ENCODE assay signal across 1 cellular context in genomic region chr15:75186044-75186443, GRCh38.
TF ChIP-seq lines count a peak whose summit lies in the region.

No MANE protein-coding gene starts in this region.

TF ChIP-seq in H1, 55 proteins besides CTCF, POLR2A, EP300 and RAD21 (continued from another document):
- TF ChIP-seq HDAC6 (IDR thresholded peaks at IDR 0.05; ENCODE audit: low read depth, low read length) (no peak), YY1 (IDR thresholded peaks at IDR 0.05; ENCODE audit: low read depth, low read length) (no peak), NRF1 (IDR thresholded peaks at IDR 0.05; ENCODE audit: low read depth, low read length) (no peak), POU5F1 (IDR thresholded peaks at IDR 0.05; ENCODE audit: low read depth, low read length) (no peak), SP1 (IDR thresholded peaks at IDR 0.05; ENCODE audit: low read depth, low read length) (no peak), BRCA1 (IDR thresholded peaks at IDR 0.05; ENCODE audit: low read depth, low read length) (no peak), RBBP5 (IDR thresholded peaks at IDR 0.05; ENCODE audit: borderline replicate concordance, low read depth, low read length) (no peak), CREB1 (IDR thresholded peaks at IDR 0.05) (no peak), SP2 (IDR thresholded peaks at IDR 0.05; ENCODE audit: low read length) (no peak), ZNF274 (IDR thresholded peaks at IDR 0.05; ENCODE audit: borderline replicate concordance, extremely low read depth, low read length) (no peak), TBP (IDR thresholded peaks at IDR 0.05; ENCODE audit: low read depth, low read length) (no peak)
